In the genomic region with DNA sequence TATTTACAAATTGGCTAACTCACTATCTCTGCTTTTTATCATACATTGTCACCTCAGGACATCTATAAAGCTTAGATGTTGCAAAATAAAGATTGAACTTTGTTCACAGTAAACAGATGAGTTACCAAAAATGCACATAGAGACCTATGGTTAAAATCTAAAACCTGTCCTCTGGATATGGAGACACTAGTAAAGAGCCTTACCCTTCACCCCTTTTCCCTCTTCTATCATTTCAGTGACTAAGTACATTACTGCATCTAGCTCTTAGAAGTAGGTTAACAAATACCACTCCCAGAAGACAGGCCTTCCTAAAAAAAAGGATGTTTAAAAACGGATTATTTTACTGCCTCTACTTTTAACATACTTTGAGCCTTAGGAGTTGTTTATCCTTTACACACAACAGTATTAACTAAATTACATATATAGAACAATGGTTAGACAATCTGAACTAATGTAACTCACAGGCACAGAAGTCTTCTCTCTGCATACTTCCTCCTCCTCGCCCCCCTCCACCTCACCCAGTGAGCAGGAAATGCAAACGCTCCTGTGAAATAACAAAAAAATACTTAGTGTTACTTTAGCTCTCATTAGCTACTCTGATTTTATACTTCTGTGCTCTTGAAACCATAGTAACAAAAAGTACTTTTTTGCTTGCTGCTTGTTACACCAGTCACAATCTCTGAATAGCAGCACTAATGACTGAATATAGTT, we compare ENCODE assay signal across 1 cellular context.
TF ChIP-seq lines count a peak whose summit lies in the region.

No MANE protein-coding gene starts in this region.

TF ChIP-seq in HepG2, 621 proteins besides CTCF, POLR2A, EP300 and RAD21:
- no peak for TF ChIP-seq ZNF501 (CRISPR knock-in tag; IDR thresholded peaks at IDR 0.05)
- TF ChIP-seq KLF6 (CRISPR knock-in tag; IDR thresholded peaks at IDR 0.05) = no peak
- no peak for TF ChIP-seq ZNF343 (CRISPR knock-in tag; IDR thresholded peaks at IDR 0.05)
- no peak for TF ChIP-seq ZNF530 (CRISPR knock-in tag; IDR thresholded peaks at IDR 0.05; ENCODE audit: low read depth)
- peak; percentile 29; the same call in 1 of the 2 replicates for TF ChIP-seq ZNF792 (CRISPR knock-in tag; IDR thresholded peaks at IDR 0.05)
- TF ChIP-seq, protein P1, sequence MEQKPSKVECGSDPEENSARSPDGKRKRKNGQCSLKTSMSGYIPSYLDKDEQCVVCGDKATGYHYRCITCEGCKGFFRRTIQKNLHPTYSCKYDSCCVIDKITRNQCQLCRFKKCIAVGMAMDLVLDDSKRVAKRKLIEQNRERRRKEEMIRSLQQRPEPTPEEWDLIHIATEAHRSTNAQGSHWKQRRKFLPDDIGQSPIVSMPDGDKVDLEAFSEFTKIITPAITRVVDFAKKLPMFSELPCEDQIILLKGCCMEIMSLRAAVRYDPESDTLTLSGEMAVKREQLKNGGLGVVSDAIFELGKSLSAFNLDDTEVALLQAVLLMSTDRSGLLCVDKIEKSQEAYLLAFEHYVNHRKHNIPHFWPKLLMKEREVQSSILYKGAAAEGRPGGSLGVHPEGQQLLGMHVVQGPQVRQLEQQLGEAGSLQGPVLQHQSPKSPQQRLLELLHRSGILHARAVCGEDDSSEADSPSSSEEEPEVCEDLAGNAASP (CRISPR knock-in tag; IDR thresholded peaks at IDR 0.05; ENCODE audit: borderline replicate concordance) = no peak
- 0 out of 2 replicates have a peak, but pooled peaks have one; percentile 9 for TF ChIP-seq CEBPG (CRISPR knock-in tag; IDR thresholded peaks at IDR 0.05)
- TF ChIP-seq ZNF205 (CRISPR knock-in tag; IDR thresholded peaks at IDR 0.05) = peak; percentile 40; the same call in 1 of the 2 replicates
